14 cellular contexts compared by ENCODE assay signal in genomic region chr7:130907439-130907838, GRCh38.
A peak's percentile ranks its signal among the peaks of the same experiment; 100 is the strongest.
DNase-seq lines count a peak whose midpoint lies in the region; ATAC-seq and TF ChIP-seq lines count a peak whose summit lies in the region.
"Had no signal": no experiment of that assay in that cellular context is flagged by ENCODE, and none has a peak within 500 bp of the region (broad histone marks: within the 10 kb centered on the region; RNA-seq: fewer than 3 reads in every experiment).

No MANE protein-coding gene starts in this region.

- no TSS peak for BruUV-seq in Calu3 (replicated peaks; lab: Mats Ljungman, UMichigan)

- H3K4me3 ChIP-seq in AG04450 (ENCODE audit: low read depth, low read length) (peak overlapping the region; percentile 33), fibroblast of mammary gland (ENCODE audit: control insufficient read depth, low read depth, low read length) (peak overlapping the region; percentile 28)
- H3K4me3 ChIP-seq: esophagus muscularis mucosa, lower lobe of right lung, SJSA1 had no signal

- no peaks in the 10 kb centered on the region for H3K9me3 ChIP-seq in AG04450 (ENCODE audit: control insufficient read depth, insufficient read depth, low read length)
- H3K9me3 ChIP-seq: esophagus muscularis mucosa, lower lobe of right lung, SJSA1 had no signal

- H3K27me3 Mint-ChIP-seq in Calu3 (ENCODE audit: unreplicated experiment) = peaks cover 10% of the 10 kb centered on the region
- no peaks in the 10 kb centered on the region for H3K27me3 Mint-ChIP-seq in activated T-helper 17 cell treated with anti-CD3 and anti-CD28 coated beads, Interleukin-2, amount 50 U/mL, for 72 hours

- no peak for TF ChIP-seq CTCF in AG04450 (IDR thresholded peaks at IDR 0.05; ENCODE audit: low read depth, low read length)
- no peak for TF ChIP-seq CTCF in Calu3 (IDR thresholded peaks at IDR 0.05; ENCODE audit: unreplicated experiment)
- no peak for TF ChIP-seq CTCF in fibroblast of mammary gland (conservative IDR thresholded peaks at IDR 0.05; ENCODE audit: control insufficient read depth, insufficient read depth, low read depth, low read length)

- DNase-seq in AG04450 (ENCODE audit: low read depth, low spot score) (no peak), Calu3 (no peak), fibroblast of mammary gland (ENCODE audit: low read depth) (no peak), GF-D8 (lab: John Stamatoyannopoulos, UW) (no peak), SW 1271 (lab: John Stamatoyannopoulos, UW) (no peak)
- DNase-seq: COR-L47, H7, lower lobe of right lung, small intestine had no signal

- intact Hi-C loops in Calu3 (cut with micrococcal nuclease; ENCODE audit: unreplicated experiment) = no loop called here

- CTCF ChIA-PET in AG04450 (lab: Charles Lee) (interaction anchor here (0.7 to 2.2 kb wide), 5 partner anchors 10 to 532 kb away, joined by 3 to 13 read pairs (median 4); no protein-coding TSS in a partner anchor), Calu3 (lab: Charles Lee) (no interaction called here)

- H3K4me1 Mint-ChIP-seq in Calu3 (ENCODE audit: low read depth, unreplicated experiment) = peaks cover 46% of the 10 kb centered on the region
- H3K4me1 Mint-ChIP-seq in activated T-helper 17 cell treated with anti-CD3 and anti-CD28 coated beads, Interleukin-2, amount 50 U/mL, for 72 hours = peaks cover 66% of the 10 kb centered on the region

- ATAC-seq in activated T-helper 17 cell treated with anti-CD3 and anti-CD28 coated beads, Interleukin-2, amount 50 U/mL, for 72 hours (replicated peaks) = no peak
- no peak for ATAC-seq in HG02970 (IDR thresholded peaks at IDR 0.05; ENCODE audit: low FRiP score, unreplicated experiment)
- ATAC-seq: lower lobe of right lung, WTC11 had no signal

- POLR2A ChIA-PET in AG04450 (lab: Yijun Ruan, JAX) = interaction anchor here (0.7 kb wide), 2 partner anchors 15 to 720 kb away, joined by 3 read pairs; no protein-coding TSS in a partner anchor

- peak overlapping the region; percentile 97 for H3K27ac Mint-ChIP-seq in Calu3 (ENCODE audit: unreplicated experiment)
- peak overlapping the region; percentile 92 for H3K27ac Mint-ChIP-seq in activated T-helper 17 cell treated with anti-CD3 and anti-CD28 coated beads, Interleukin-2, amount 50 U/mL, for 72 hours
- H3K27ac Mint-ChIP-seq: WTC11 had no signal

- no peaks in the 10 kb centered on the region for H3K9me3 Mint-ChIP-seq in Calu3 (ENCODE audit: low read depth, unreplicated experiment)
- H3K9me3 Mint-ChIP-seq in activated T-helper 17 cell treated with anti-CD3 and anti-CD28 coated beads, Interleukin-2, amount 50 U/mL, for 72 hours = no peaks in the 10 kb centered on the region
- H3K9me3 Mint-ChIP-seq: WTC11 had no signal

- H3K4me3 Mint-ChIP-seq in Calu3 (ENCODE audit: low read depth, unreplicated experiment) = peak overlapping the region; percentile 94
- peak overlapping the region; percentile 91 for H3K4me3 Mint-ChIP-seq in activated T-helper 17 cell treated with anti-CD3 and anti-CD28 coated beads, Interleukin-2, amount 50 U/mL, for 72 hours
- H3K4me3 Mint-ChIP-seq: WTC11 had no signal

- no peaks in the 10 kb centered on the region for H3K27me3 ChIP-seq in AG04450 (ENCODE audit: control insufficient read depth, insufficient read depth, low read length)
- H3K27me3 ChIP-seq: esophagus muscularis mucosa, SJSA1 had no signal

- no peak overlapping the region for H3K27ac ChIP-seq in AG04450 (ENCODE audit: low read depth, low read length)
- H3K27ac ChIP-seq: esophagus muscularis mucosa, lower lobe of right lung, SJSA1 had no signal

- H3K36me3 Mint-ChIP-seq in Calu3 (ENCODE audit: insufficient read depth, unreplicated experiment) = peaks cover 100% of the 10 kb centered on the region
- peaks cover 100% of the 10 kb centered on the region for H3K36me3 Mint-ChIP-seq in activated T-helper 17 cell treated with anti-CD3 and anti-CD28 coated beads, Interleukin-2, amount 50 U/mL, for 72 hours (ENCODE audit: low read depth)
- H3K36me3 Mint-ChIP-seq: WTC11 had no signal
